Comparison of ENCODE assay signal across 17 cellular contexts in genomic region chr15:52480990-52481389, GRCh38. TPM values are rescaled to one million over a fixed set of nuclear protein-coding genes. Genes with fewer than 3 reads are reported as not detected.
DNase-seq lines count a peak whose midpoint lies in the region; ATAC-seq and TF ChIP-seq lines count a peak whose summit lies in the region.
"Had no signal": no experiment of that assay in that cellular context is flagged by ENCODE, and none has a peak within 500 bp of the region (broad histone marks: within the 10 kb centered on the region; RNA-seq: fewer than 3 reads in every experiment).

No MANE protein-coding gene starts in this region.

- H3K27me3 Mint-ChIP-seq in endodermal cell (ENCODE audit: insufficient read depth) = no peaks in the 10 kb centered on the region
- H3K27me3 Mint-ChIP-seq: activated CD4-positive, alpha-beta T cell treated with anti-CD3 and anti-CD28 coated beads for 36 hours had no signal

- no peak for TF ChIP-seq CTCF in SK-N-SH (IDR thresholded peaks at IDR 0.05)
- no peak for TF ChIP-seq CTCF in smooth muscle cell (IDR thresholded peaks at IDR 0.05; ENCODE audit: borderline replicate concordance, insufficient read depth, poor library complexity, severe bottlenecking)
- TF ChIP-seq CTCF in endodermal cell (conservative IDR thresholded peaks at IDR 0.05) = no peak

- CTCF ChIA-PET in SK-N-SH (lab: Yijun Ruan, JAX) = interaction anchor here (1.6 kb wide), 1 partner anchor 8 kb away, joined by 4 read pairs; no protein-coding TSS in a partner anchor

- H3K27me3 ChIP-seq in SK-N-SH (ENCODE audit: insufficient read depth) (no peaks in the 10 kb centered on the region), smooth muscle cell (ENCODE audit: low read depth) (no peaks in the 10 kb centered on the region), endodermal cell (ENCODE audit: control insufficient read depth, insufficient read depth, low read length, poor library complexity, severe bottlenecking) (no peaks in the 10 kb centered on the region)
- H3K27me3 ChIP-seq: gastroesophageal sphincter had no signal

- POLR2A ChIA-PET in SK-N-SH (lab: Yijun Ruan, JAX) = no interaction called here

- TF ChIP-seq RAD21 in SK-N-SH (IDR thresholded peaks at IDR 0.05; ENCODE audit: low read length) = no peak

- H3K9ac ChIP-seq in SK-N-SH (no peak overlapping the region), smooth muscle cell (ENCODE audit: low read depth) (no peak overlapping the region), endodermal cell (ENCODE audit: extremely low read depth, low read length, poor library complexity, severe bottlenecking) (no peak overlapping the region)

- H3K27ac ChIP-seq in SK-N-SH (ENCODE audit: low read depth in 2 of 2, low read length in 1 of 2) = peak overlapping the region in 1 of 2 experiments; percentile 75; a peak in 2 of 4 replicates
- peak overlapping the region; percentile 85 for H3K27ac ChIP-seq in smooth muscle cell (ENCODE audit: low read depth)
- H3K27ac ChIP-seq in endodermal cell (ENCODE audit: low read depth, low read length) = no peak overlapping the region
- H3K27ac ChIP-seq: thoracic aorta had no signal

- in situ Hi-C loops in KBM-7 (cut with MboI; ENCODE audit: low pct_unique_long_range_greater_than_20kb, low sequenced_read_pairs) = no loop called here

- H3K4me3 ChIP-seq in SK-N-SH (ENCODE audit: low read depth in 2 of 2, low read length in 1 of 2) (no peak overlapping the region), smooth muscle cell (no peak overlapping the region), endodermal cell (ENCODE audit: low read length) (no peak overlapping the region)
- H3K4me3 ChIP-seq: gastroesophageal sphincter, HAP-1, thoracic aorta had no signal

- H3K4me2 ChIP-seq in SK-N-SH (peak overlapping the region; percentile 66), smooth muscle cell (peak overlapping the region; percentile 66)

- peaks cover 2% of the 10 kb centered on the region for H3K36me3 Mint-ChIP-seq in endodermal cell (ENCODE audit: low read depth)

- no peaks in the 10 kb centered on the region for H3K9me2 ChIP-seq in SK-N-SH

- H3F3A ChIP-seq in SK-N-SH (replicated peaks; ENCODE audit: insufficient read depth) = peaks cover 26% of the 10 kb centered on the region
- H3F3A ChIP-seq in smooth muscle cell (ENCODE audit: low read depth) = peaks cover 27% of the 10 kb centered on the region

- peaks cover 3% of the 10 kb centered on the region for H3K4me1 Mint-ChIP-seq in endodermal cell

- no peaks in the 10 kb centered on the region for H4K20me1 ChIP-seq in SK-N-SH (ENCODE audit: insufficient read depth)
- H4K20me1 ChIP-seq in smooth muscle cell (ENCODE audit: low read depth) = no peaks in the 10 kb centered on the region

- WGBS in SK-N-SH (ENCODE audit: low lambda C conversion rate) = 100% methylated on average over 1 of the region's 1 CpG
- 60% methylated on average over 1 of the region's 1 CpG for WGBS in smooth muscle cell (ENCODE audit: low lambda C conversion rate)
- WGBS in endodermal cell (ENCODE audit: insufficient coverage in 1 of 2, insufficient read length in 1 of 2), 2 experiments = 91 to 98% methylated on average over 1 of the region's 1 CpG

- H3K4me1 ChIP-seq in SK-N-SH (ENCODE audit: control insufficient read depth in 1 of 2, insufficient read depth in 2 of 2, low read depth in 1 of 2, low read length in 1 of 2) (peaks cover 1 to 25% of the 10 kb centered on the region in 2 experiments), smooth muscle cell (ENCODE audit: low read depth) (peaks cover 39% of the 10 kb centered on the region), endodermal cell (ENCODE audit: control insufficient read depth, insufficient read depth, low read length) (peaks cover 2% of the 10 kb centered on the region)

- no peak overlapping the region for H3K27ac Mint-ChIP-seq in endodermal cell

- H3K79me2 ChIP-seq in SK-N-SH (ENCODE audit: insufficient read depth) = peaks cover 51% of the 10 kb centered on the region; the same call in 1 of the 2 replicates
- peaks cover 73% of the 10 kb centered on the region for H3K79me2 ChIP-seq in smooth muscle cell (ENCODE audit: low read depth)

- H3K9me3 ChIP-seq in SK-N-SH (no peaks in the 10 kb centered on the region), smooth muscle cell (replicated peaks; ENCODE audit: low read depth) (no peaks in the 10 kb centered on the region), endodermal cell (ENCODE audit: control insufficient read depth, low read length) (peaks cover 7% of the 10 kb centered on the region)
- H3K9me3 ChIP-seq: gastroesophageal sphincter, HAP-1, thoracic aorta had no signal

- H3K4me3 Mint-ChIP-seq in endodermal cell = no peak overlapping the region

- no peak overlapping the region for H2AFZ ChIP-seq in SK-N-SH (ENCODE audit: low read depth)
- H2AFZ ChIP-seq in smooth muscle cell (ENCODE audit: low read depth) = no peak overlapping the region

- H3K9me3 Mint-ChIP-seq in endodermal cell = peaks cover 6% of the 10 kb centered on the region

- ATAC-seq in SK-N-SH treated with all-trans-retinoic acid at 6 μM for 48 hours = no peak
- ATAC-seq in HG03280 (IDR thresholded peaks at IDR 0.05; ENCODE audit: unreplicated experiment) = no peak
- ATAC-seq: gastroesophageal sphincter had no signal

- no peak for DNase-seq in SK-N-SH
- DNase-seq in NCI-H524 (lab: John Stamatoyannopoulos, UW) = peak; percentile 25 to 71
- DNase-seq in cerebellum (ENCODE audit: low spot score) = peak; percentile 33
- DNase-seq in smooth muscle cell (lab: John Stamatoyannopoulos, UW; ENCODE audit: unreplicated experiment) = no peak
- DNase-seq in KBM-7 = no peak
- no peak for DNase-seq in endodermal cell
- DNase-seq: 8988T; activated CD4-positive, alpha-beta T cell treated with anti-CD3 and anti-CD28 coated beads for 36 hours; amniotic stem cell; NCI-H748 treated with DMSO at 0.1 percent for 48 hours; stimulated activated CD4-positive, alpha-beta T cell treated with anti-CD3 and anti-CD28 coated beads, Interleukin-4, amount 100 ng/mL, for 1 hour; stimulated activated CD8-positive, alpha-beta memory T cell treated with anti-CD3 and anti-CD28 coated beads, Interleukin-4, amount 100 ng/mL, for 48 hours had no signal

- no peak for TF ChIP-seq EP300 in SK-N-SH (IDR thresholded peaks at IDR 0.05; ENCODE audit: borderline replicate concordance in 1 of 2, low read depth in 1 of 2, low read length in 1 of 2)

- H3K36me3 ChIP-seq in SK-N-SH (replicated peaks in 1 of 2; ENCODE audit: control insufficient read depth in 1 of 2, insufficient read depth in 2 of 2, low read length in 1 of 2) (no peaks in the 10 kb centered on the region), smooth muscle cell (ENCODE audit: low read depth) (no peaks in the 10 kb centered on the region), endodermal cell (ENCODE audit: control insufficient read depth, insufficient read depth, low read length) (no peaks in the 10 kb centered on the region)
- H3K36me3 ChIP-seq: gastroesophageal sphincter, HAP-1, thoracic aorta had no signal

TF ChIP-seq in SK-N-SH, 30 proteins besides CTCF, POLR2A, EP300 and RAD21:
- TF ChIP-seq GATA2 (CRISPR knock-in tag; IDR thresholded peaks at IDR 0.05) = no peak
TF ChIP-seq in SK-N-SH: peak in this region for 0.

TF ChIP-seq in SK-N-SH treated with all-trans-retinoic acid at 6 μM for 48 hours, 23 proteins besides CTCF, POLR2A, EP300 and RAD21 (continues in another document):
- no peak for TF ChIP-seq CREB5 (CRISPR knock-in tag; IDR thresholded peaks at IDR 0.05; ENCODE audit: low read depth)
- TF ChIP-seq SNAI2 (CRISPR knock-in tag; IDR thresholded peaks at IDR 0.05) = no peak
- no peak for TF ChIP-seq POU6F1 (CRISPR knock-in tag; IDR thresholded peaks at IDR 0.05; ENCODE audit: borderline replicate concordance, low read depth)
- no peak for TF ChIP-seq GLIS3 (CRISPR knock-in tag; IDR thresholded peaks at IDR 0.05)
- TF ChIP-seq PPARA (CRISPR knock-in tag; IDR thresholded peaks at IDR 0.05; ENCODE audit: borderline replicate concordance) = no peak

RNA-seq across cellular contexts. Expression of gene MYO5A, which starts 47.7 kb away (rescaled TPM):
- 11.0 and 12.1 TPM in 2 replicates for polyA plus RNA-seq in SK-N-SH (2012; rRNA removed)
- polyA plus RNA-seq in SK-N-SH (2012; cell fraction: cytosol; rRNA removed) = 11.0 and 12.7 TPM in 2 replicates
- polyA plus RNA-seq in SK-N-SH (2012; cell fraction: nucleus; rRNA removed) = 11.3 and 16.1 TPM in 2 replicates
- 89.3 TPM for total RNA-seq in cerebellum
- 68.8 and 72.1 TPM in 2 replicates for total RNA-seq in smooth muscle cell
- 22.4 and 29.4 TPM in 2 replicates for polyA plus RNA-seq in smooth muscle cell
- 10 to 100 TPM; 10.0 to 13.1 TPM for total RNA-seq in endodermal cell
- 9.8 TPM for polyA plus RNA-seq in endodermal cell (2013, experiment 1 of 2)
- 9.4 TPM for polyA plus RNA-seq in endodermal cell (2013, experiment 2 of 2)

Comparison
In these comparisons a context has a peak if more than half of its experiments do, and no peak if none do; other contexts are left out.
1. DNase-seq: peak in NCI-H524 (2 of 2) and cerebellum (single experiment); none in SK-N-SH (single experiment), smooth muscle cell (single experiment), KBM-7 (single experiment) and endodermal cell (single experiment).